Comparison of ENCODE assay signal across 8 cellular contexts in genomic region chr2:23199115-23199918, GRCh38.
DNase-seq lines count a peak whose midpoint lies in the region; ATAC-seq, FAIRE-seq and TF ChIP-seq lines count a peak whose summit lies in the region.

No MANE protein-coding gene starts in this region.

- no peak for ATAC-seq in CD4-positive, alpha-beta T cell (ENCODE audit: poor library complexity)
- no peak for ATAC-seq in pancreas

- no peak overlapping the region for H3K4me3 Mint-ChIP-seq in CD4-positive, alpha-beta T cell

- TF ChIP-seq CTCF in CD4-positive, alpha-beta T cell (IDR thresholded peaks at IDR 0.05), result peak; percentile 38
- peak in 1 of 4 donors; percentile 8 for TF ChIP-seq CTCF in pancreas (IDR thresholded peaks at IDR 0.05)

- no peaks in the 10 kb centered on the region for H3K9me3 ChIP-seq in CD4-positive, alpha-beta T cell (ENCODE audit: control insufficient read depth, low read length)
- no peaks in the 10 kb centered on the region for H3K9me3 ChIP-seq in pancreas

- H3K4me3 ChIP-seq in pancreas, result no peak overlapping the region

- 53 to 57% methylated on average over 7 of the region's 7 CpGs for WGBS in pancreas, 2 donors

- no peak overlapping the region for H3K27ac ChIP-seq in CD4-positive, alpha-beta T cell (ENCODE audit: low read depth, low read length)
- H3K27ac ChIP-seq in pancreas, result no peak overlapping the region

- no peak for DNase-seq in CD4-positive, alpha-beta T cell
- DNase-seq in GM19239 (ENCODE audit: insufficient read length, low spot score) (no peak), NCI-H524 treated with DMSO at 0.1 percent for 48 hours (lab: John Stamatoyannopoulos, UW) (peak; percentile 72), fibroblast of peridontal ligament (ENCODE audit: extremely low read depth) (peak; percentile 13), dedifferentiated amniotic fluid mesenchymal stem cell (ENCODE audit: extremely low spot score) (no peak), pancreas (no peak)
- no peak for DNase-seq in activated effector memory CD4-positive, alpha-beta T cell treated with anti-CD3 and anti-CD28 coated beads, Interleukin-2, amount 50 U/mL, for 16 hours
- no peak for DNase-seq in activated naive CD4-positive, alpha-beta T cell (lab: John Stamatoyannopoulos, UW)

- no peaks in the 10 kb centered on the region for H3K4me1 ChIP-seq in pancreas

- no peaks in the 10 kb centered on the region for H3K4me1 Mint-ChIP-seq in CD4-positive, alpha-beta T cell (ENCODE audit: low read depth)

- H3K27me3 ChIP-seq in CD4-positive, alpha-beta T cell (ENCODE audit: control insufficient read depth, insufficient read depth, low read length), result no peaks in the 10 kb centered on the region
- no peaks in the 10 kb centered on the region for H3K27me3 ChIP-seq in pancreas

- H3K36me3 ChIP-seq in pancreas, result no peaks in the 10 kb centered on the region

- H3K36me3 Mint-ChIP-seq in CD4-positive, alpha-beta T cell (ENCODE audit: low read depth), result no peaks in the 10 kb centered on the region

- peaks cover 3% of the 10 kb centered on the region for H3K9me3 Mint-ChIP-seq in CD4-positive, alpha-beta T cell

- CTCF ChIA-PET in CD4-positive, alpha-beta T cell (lab: Charles Lee), result no interaction called here

- intact Hi-C loops in CD4-positive, alpha-beta T cell (cut with DNase I, micrococcal nuclease), result no loop called here
- intact Hi-C loops in pancreas (cut with DNase I), result no loop called here

- FAIRE-seq in GM19239 (lab: Jason Lieb, UNC) (peak; percentile 18), pancreas (lab: Jason Lieb, UNC) (no peak)

- POLR2A ChIA-PET in CD4-positive, alpha-beta T cell (lab: Charles Lee), result no interaction called here

- H3K27ac Mint-ChIP-seq in CD4-positive, alpha-beta T cell, result no peak overlapping the region

- peaks cover 11% of the 10 kb centered on the region for H3K27me3 Mint-ChIP-seq in CD4-positive, alpha-beta T cell

Comparison
In these comparisons a context has a peak if more than half of its experiments do, and no peak if none do; other contexts are left out.
1. DNase-seq: peak in NCI-H524 treated with DMSO at 0.1 percent for 48 hours (single experiment) and fibroblast of peridontal ligament (single experiment); none in CD4-positive, alpha-beta T cell (0 of 10), GM19239 (single experiment), dedifferentiated amniotic fluid mesenchymal stem cell (single experiment), activated effector memory CD4-positive, alpha-beta T cell treated with anti-CD3 and anti-CD28 coated beads, Interleukin-2, amount 50 U/mL, for 16 hours (single experiment), pancreas (0 of 6) and activated naive CD4-positive, alpha-beta T cell (0 of 4).